Comparison of ENCODE assay signal across 19 cellular contexts in the genomic region with DNA sequence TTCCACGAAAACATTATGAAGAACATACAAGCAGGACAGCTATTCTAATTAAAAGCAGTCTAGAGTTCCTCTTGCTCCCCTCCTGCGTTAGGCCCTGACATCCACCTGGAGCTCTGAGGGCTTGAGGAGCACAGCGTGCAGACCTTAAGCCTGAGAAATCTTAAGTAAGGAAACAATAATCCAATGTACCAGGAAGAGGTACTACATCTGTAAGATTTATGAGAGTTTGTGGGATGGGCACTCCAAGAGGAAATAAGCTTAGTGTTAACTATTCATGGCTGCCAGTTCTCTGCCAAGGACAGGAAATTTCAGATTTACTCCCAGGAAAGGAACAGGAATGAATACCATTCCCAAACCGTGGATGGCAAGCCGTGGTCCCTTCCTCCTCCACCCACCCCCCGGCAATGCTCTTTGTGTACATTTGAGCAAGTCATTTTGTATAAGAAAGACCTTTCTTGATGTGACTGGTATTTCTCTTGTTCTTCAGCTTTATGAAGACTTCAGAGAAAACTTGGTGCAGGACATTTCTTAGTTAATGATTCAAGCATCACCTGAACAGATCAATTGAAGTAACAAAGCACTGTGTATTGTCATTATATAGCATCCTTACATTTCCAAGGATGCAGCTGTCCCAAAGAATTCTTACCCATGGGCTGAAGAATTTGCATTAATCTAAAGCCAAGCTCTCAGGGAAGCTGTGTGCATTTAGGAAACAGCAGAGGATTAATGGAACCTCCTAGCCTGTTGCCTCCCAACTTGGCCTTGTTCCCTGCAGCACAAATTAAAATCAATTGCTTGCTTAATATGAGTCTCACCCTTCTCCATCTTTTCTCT. TPM values are rescaled to one million over a fixed set of nuclear protein-coding genes. Genes with fewer than 3 reads are reported as not detected.
DNase-seq lines count a peak whose midpoint lies in the region; ATAC-seq, FAIRE-seq and TF ChIP-seq lines count a peak whose summit lies in the region.
"Had no signal": no experiment of that assay in that cellular context is flagged by ENCODE, and none has a peak within 500 bp of the region (broad histone marks: within the 10 kb centered on the region; RNA-seq: fewer than 3 reads in every experiment).

No MANE protein-coding gene starts in this region.

- H3K4me1 ChIP-seq in HAP-1, result no peaks in the 10 kb centered on the region; the same call in 1 of the 2 replicates
- H3K4me1 ChIP-seq in small intestine (ENCODE audit: control insufficient read depth in 2 of 2, insufficient read depth in 1 of 2, low read depth in 1 of 2, low read length in 1 of 2), result peaks cover 0 to 14% of the 10 kb centered on the region in 2 donors
- peaks cover 19 to 36% (median 34%) of the 10 kb centered on the region in 4 donors for H3K4me1 ChIP-seq in esophagus muscularis mucosa

- FAIRE-seq in small intestine (lab: Jason Lieb, UNC), result no peak

- no peak for TF ChIP-seq CTCF in esophagus muscularis mucosa (IDR thresholded peaks at IDR 0.05)

- TF ChIP-seq EP300 in esophagus muscularis mucosa (IDR thresholded peaks at IDR 0.05), result no peak

- no peaks in the 10 kb centered on the region for H3K9me3 ChIP-seq in HAP-1
- no peaks in the 10 kb centered on the region for H3K9me3 ChIP-seq in small intestine (ENCODE audit: control insufficient read depth, low read depth)
- no peaks in the 10 kb centered on the region for H3K9me3 ChIP-seq in esophagus muscularis mucosa
- H3K9me3 ChIP-seq: BLaER1 treated with 17β-estradiol and CSF1 and Interleukin-3, amounts not matched to agents 10 nM and 100 nM; ovary; thoracic aorta had no signal

- DNase-seq in HAP-1 (ENCODE audit: low spot score in 2 of 2) (peak; percentile 33 to 65), caudate nucleus (lab: John Stamatoyannopoulos, UW) (no peak), left kidney (ENCODE audit: low read depth, low spot score) (peak; percentile 57), small intestine (peak; percentile 70), GF-D8 (lab: John Stamatoyannopoulos, UW) (no peak), esophagus muscularis mucosa (ENCODE audit: extremely low spot score) (no peak), NCI-H2227 (lab: John Stamatoyannopoulos, UW; ENCODE audit: unreplicated experiment) (no peak)
- DNase-seq: KBM-7; mesendoderm; NCI-H1417 treated with DMSO at 0.1 percent for 48 hours; NCI-H446; ovary; stimulated activated CD4-positive, alpha-beta T cell treated with anti-CD3 and anti-CD28 coated beads, Interleukin-15, amount 100 ng/mL, for 24 hours; T-helper 1 cell had no signal

- no peaks in the 10 kb centered on the region for H3K36me3 ChIP-seq in HAP-1 (replicated peaks)
- H3K36me3 ChIP-seq in small intestine (ENCODE audit: control insufficient read depth in 2 of 2, insufficient read depth in 2 of 2, low read length in 2 of 2), result no peaks in the 10 kb centered on the region
- H3K36me3 ChIP-seq in esophagus muscularis mucosa, result peaks cover 0 to 8% (median 4%) of the 10 kb centered on the region in 4 donors
- H3K36me3 ChIP-seq: BLaER1 treated with 17β-estradiol and CSF1 and Interleukin-3, amounts not matched to agents 10 nM and 100 nM; ovary; thoracic aorta had no signal

- 18 to 46% (median 30%) methylated on average over 6 of the region's 6 CpGs for WGBS in small intestine, 3 donors
- WGBS in esophagus muscularis mucosa, result 73% methylated on average over 6 of the region's 6 CpGs

- H3K4me3 ChIP-seq in HAP-1 (no peak overlapping the region), small intestine (ENCODE audit: low read depth in 1 of 2, low read length in 2 of 2) (no peak overlapping the region), esophagus muscularis mucosa (no peak overlapping the region)
- H3K4me3 ChIP-seq: BLaER1 treated with 17β-estradiol and CSF1 and Interleukin-3, amounts not matched to agents 10 nM and 100 nM; ovary; thoracic aorta had no signal

- in situ Hi-C loops in HAP-1 (cut with MboI; ENCODE audit: low sequenced_read_pairs), result no loop called here

- TF ChIP-seq POLR2A in esophagus muscularis mucosa (IDR thresholded peaks at IDR 0.05; ENCODE audit: low read depth), result no peak

- H3K27ac ChIP-seq in caudate nucleus (ENCODE audit: low read depth, low read length) (peak overlapping the region; percentile 7), small intestine (ENCODE audit: low read depth in 1 of 2, low read length in 1 of 2) (peak overlapping the region in 1 of 2 donors; percentile 91), esophagus muscularis mucosa (replicated peaks in 1 of 4) (peak overlapping the region in 1 of 4 donors; percentile 8)
- H3K27ac ChIP-seq: BLaER1 treated with 17β-estradiol and CSF1 and Interleukin-3, amounts not matched to agents 10 nM and 100 nM; ovary had no signal

- ATAC-seq in GM21381 (IDR thresholded peaks at IDR 0.05; ENCODE audit: unreplicated experiment), result no peak
- ATAC-seq: activated CD4-positive, CD25-positive, alpha-beta regulatory T cell treated with anti-CD3 and anti-CD28 coated beads, Interleukin-2, amount 50 U/mL, for 24 hours; Panc1 had no signal

- intact Hi-C loops in esophagus muscularis mucosa (cut with DNase I), result no loop called here

- no peaks in the 10 kb centered on the region for H3K27me3 ChIP-seq in HAP-1 (ENCODE audit: low read depth)
- H3K27me3 ChIP-seq in small intestine (ENCODE audit: control insufficient read depth in 2 of 2, insufficient read depth in 2 of 2, low read length in 2 of 2), result no peaks in the 10 kb centered on the region
- H3K27me3 ChIP-seq in esophagus muscularis mucosa, result no peaks in the 10 kb centered on the region
- H3K27me3 ChIP-seq: BLaER1 treated with 17β-estradiol and CSF1 and Interleukin-3, amounts not matched to agents 10 nM and 100 nM; ovary had no signal

RNA-seq across cellular contexts. Expression of gene VILL, which starts 28.7 kb away (rescaled TPM):
- polyA plus RNA-seq in small intestine, result 100 to 1,000 TPM in 2 of 3 donors, 10 to 100 TPM in 1; 57.6 to 266 (median 191) TPM
- 1 to 10 TPM; 3.2 to 5.1 (median 4.4) TPM for total RNA-seq in esophagus muscularis mucosa

Comparison
In these comparisons a context has a peak if more than half of its experiments do, and no peak if none do; other contexts are left out.
1. DNase-seq: peak in HAP-1 (2 of 2), left kidney (single experiment) and small intestine (single experiment); none in caudate nucleus (0 of 61), GF-D8 (single experiment), esophagus muscularis mucosa (single experiment) and NCI-H2227 (single experiment).